In genomic region chr16:56929639-56930038, GRCh38 we compare ENCODE assay signal across 17 cellular contexts. TPM values are rescaled to one million over a fixed set of nuclear protein-coding genes. Genes with fewer than 3 reads are reported as not detected.
"Had no signal": no experiment of that assay in that cellular context is flagged by ENCODE, and none has a peak within 500 bp of the region (broad histone marks: within the 10 kb centered on the region; RNA-seq: fewer than 3 reads in every experiment).

No MANE protein-coding gene starts in this region.

- H3K36me3 ChIP-seq: breast epithelium, tibial artery, uterus had no signal

- H3K9me3 ChIP-seq: breast epithelium, psoas muscle, tibial artery, uterus had no signal

- H3K27me3 ChIP-seq: breast epithelium, tibial artery, uterus had no signal

- DNase-seq: activated CD4-positive, alpha-beta T cell treated with anti-CD3 and anti-CD28 coated beads, Interleukin-2, amount 50 U/mL, for 48 hours; activated CD4-positive, CD25-positive, alpha-beta regulatory T cell treated with anti-CD3 and anti-CD28 coated beads, Interleukin-2, amount 50 U/mL, for 72 hours; activated naive CD4-positive, alpha-beta T cell treated with anti-CD3 and anti-CD28 coated beads for 36 hours; activated naive CD8-positive, alpha-beta T cell treated with anti-CD3 and anti-CD28 coated beads, Interleukin-2, amount 50 U/mL, for 24 hours; aorta; cerebellar nuclear complex; effector CD8-positive, alpha-beta T cell; foreskin melanocyte; mesendoderm; psoas muscle; stimulated activated CD4-positive, alpha-beta T cell treated with anti-CD3 and anti-CD28 coated beads, Interleukin-2, amount 100 ng/mL, for 48 hours; uterus had no signal

- H3K27ac ChIP-seq: breast epithelium, psoas muscle, tibial artery, uterus had no signal

- H3K4me1 ChIP-seq: breast epithelium, uterus had no signal

- H3K4me3 ChIP-seq: breast epithelium, psoas muscle, tibial artery, uterus had no signal

RNA-seq across cellular contexts. Expression of gene CETP, which starts 32.1 kb away (rescaled TPM):
- total RNA-seq: activated naive CD4-positive, alpha-beta T cell treated with anti-CD3 and anti-CD28 coated beads for 36 hours; activated T-helper 2 cell treated with anti-CD3 and anti-CD28 coated beads, Interferon-gamma antibody, Interleukin-2, Interleukin-4, amounts not matched to agents 10 μg/mL and 5 μg/mL and 100 μg/mL, durations not matched to agents 14 hours and 24 hours and 36 hours; fibroblast of lung; osteocyte had no signal
